Comparison of ENCODE assay signal across 1 cellular context in the genomic region with DNA sequence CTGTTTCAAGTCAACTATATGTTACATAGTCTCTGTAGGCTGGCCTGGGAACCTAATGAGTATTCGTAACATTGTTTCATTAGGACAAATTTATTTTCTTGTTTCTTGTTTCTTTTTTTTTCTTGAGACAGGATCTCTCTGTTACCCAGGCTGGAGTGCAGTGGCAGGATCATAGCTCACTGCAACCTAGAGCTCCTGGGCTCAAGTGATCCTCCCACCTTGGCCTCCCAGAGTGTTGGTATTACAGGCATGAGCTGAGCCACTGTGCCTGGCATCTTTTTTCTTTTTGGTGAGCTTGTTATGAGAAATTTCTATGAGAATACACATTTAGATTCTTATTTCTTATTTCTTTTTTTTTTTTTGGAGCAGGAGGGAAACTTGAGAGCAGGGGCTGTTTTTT.
TF ChIP-seq lines count a peak whose summit lies in the region.

No MANE protein-coding gene starts in this region.

TF ChIP-seq in endothelial cell of umbilical vein, 7 proteins besides CTCF, POLR2A, EP300 and RAD21:
- TF ChIP-seq, protein P1, sequence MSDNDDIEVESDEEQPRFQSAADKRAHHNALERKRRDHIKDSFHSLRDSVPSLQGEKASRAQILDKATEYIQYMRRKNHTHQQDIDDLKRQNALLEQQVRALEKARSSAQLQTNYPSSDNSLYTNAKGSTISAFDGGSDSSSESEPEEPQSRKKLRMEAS (IDR thresholded peaks at IDR 0.05; ENCODE audit: insufficient read depth, insufficient read length), result no peak
- no peak for TF ChIP-seq MYC (IDR thresholded peaks at IDR 0.05; ENCODE audit: low read depth, low read length)
- TF ChIP-seq JUN (IDR thresholded peaks at IDR 0.05; ENCODE audit: borderline replicate concordance, insufficient read depth, insufficient read length, low read depth), result no peak
- no peak for TF ChIP-seq GATA2 (IDR thresholded peaks at IDR 0.05; ENCODE audit: insufficient read depth, insufficient read length, low read depth, low read length)
- TF ChIP-seq POLR2AphosphoS5 (IDR thresholded peaks at IDR 0.05; ENCODE audit: insufficient read depth, low read depth, low read length), result no peak
- TF ChIP-seq FOS (IDR thresholded peaks at IDR 0.05; ENCODE audit: borderline replicate concordance, insufficient read depth, low read length), result no peak
- TF ChIP-seq EZH2 (IDR thresholded peaks at IDR 0.05; ENCODE audit: borderline replicate concordance, low read depth, low read length, severe bottlenecking), result no peak
